In the genomic region with DNA sequence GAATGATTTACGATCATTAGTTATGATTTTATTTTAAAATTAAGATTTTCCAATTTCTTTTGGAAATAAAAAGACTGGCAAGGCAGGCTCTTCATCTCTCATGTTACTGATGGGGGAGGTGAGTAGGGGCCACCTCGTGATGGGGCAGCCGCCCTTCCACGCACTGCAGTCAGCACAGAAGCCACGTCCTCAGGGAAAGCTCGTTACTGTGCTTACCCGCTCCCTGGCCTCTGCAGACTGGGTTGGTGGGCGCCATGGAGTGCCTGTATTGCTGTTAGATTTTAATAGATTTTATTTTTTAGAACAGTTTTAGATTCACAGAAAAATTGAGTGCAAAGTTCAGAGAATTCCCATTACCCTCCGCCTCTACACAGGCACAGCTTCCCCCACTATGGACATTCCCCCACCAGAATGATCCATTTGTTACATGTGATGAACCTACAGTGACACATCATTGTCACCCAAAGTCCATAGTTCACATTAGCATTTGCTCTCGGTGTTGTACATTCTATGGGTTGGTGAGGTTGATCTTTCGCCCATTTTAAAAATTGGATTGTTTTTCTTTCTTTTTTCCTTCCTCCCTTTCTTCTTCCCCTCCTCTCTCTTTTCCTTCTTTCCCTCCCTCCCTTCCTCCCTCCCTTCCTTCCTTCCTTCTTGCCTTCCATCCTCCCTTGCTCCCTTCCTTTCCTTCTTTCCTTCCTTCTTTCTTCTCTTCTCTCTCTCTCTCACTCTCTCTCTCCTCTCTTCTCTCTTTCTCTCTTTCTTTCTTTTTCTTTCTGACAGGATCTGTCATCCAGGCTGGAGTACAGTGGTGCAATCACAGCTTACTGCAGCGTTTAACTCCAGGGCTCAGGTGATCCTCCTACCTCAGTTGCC, we compare ENCODE assay signal across 1 cellular context.
TF ChIP-seq lines count a peak whose summit lies in the region.

No MANE protein-coding gene starts in this region.

TF ChIP-seq in HepG2, 621 proteins besides CTCF, POLR2A, EP300 and RAD21 (continued from another document):
- TF ChIP-seq, protein P1, sequence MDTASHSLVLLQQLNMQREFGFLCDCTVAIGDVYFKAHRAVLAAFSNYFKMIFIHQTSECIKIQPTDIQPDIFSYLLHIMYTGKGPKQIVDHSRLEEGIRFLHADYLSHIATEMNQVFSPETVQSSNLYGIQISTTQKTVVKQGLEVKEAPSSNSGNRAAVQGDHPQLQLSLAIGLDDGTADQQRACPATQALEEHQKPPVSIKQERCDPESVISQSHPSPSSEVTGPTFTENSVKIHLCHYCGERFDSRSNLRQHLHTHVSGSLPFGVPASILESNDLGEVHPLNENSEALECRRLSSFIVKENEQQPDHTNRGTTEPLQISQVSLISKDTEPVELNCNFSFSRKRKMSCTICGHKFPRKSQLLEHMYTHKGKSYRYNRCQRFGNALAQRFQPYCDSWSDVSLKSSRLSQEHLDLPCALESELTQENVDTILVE (CRISPR knock-in tag; IDR thresholded peaks at IDR 0.05): no peak
- TF ChIP-seq ZNF788 (CRISPR knock-in tag; IDR thresholded peaks at IDR 0.05; ENCODE audit: borderline replicate concordance): no peak
- TF ChIP-seq, protein P2, sequence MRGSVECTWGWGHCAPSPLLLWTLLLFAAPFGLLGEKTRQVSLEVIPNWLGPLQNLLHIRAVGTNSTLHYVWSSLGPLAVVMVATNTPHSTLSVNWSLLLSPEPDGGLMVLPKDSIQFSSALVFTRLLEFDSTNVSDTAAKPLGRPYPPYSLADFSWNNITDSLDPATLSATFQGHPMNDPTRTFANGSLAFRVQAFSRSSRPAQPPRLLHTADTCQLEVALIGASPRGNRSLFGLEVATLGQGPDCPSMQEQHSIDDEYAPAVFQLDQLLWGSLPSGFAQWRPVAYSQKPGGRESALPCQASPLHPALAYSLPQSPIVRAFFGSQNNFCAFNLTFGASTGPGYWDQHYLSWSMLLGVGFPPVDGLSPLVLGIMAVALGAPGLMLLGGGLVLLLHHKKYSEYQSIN (CRISPR knock-in tag; IDR thresholded peaks at IDR 0.05; ENCODE audit: borderline replicate concordance): no peak
- no peak for TF ChIP-seq ZMAT3 (CRISPR knock-in tag; conservative IDR thresholded peaks at IDR 0.05)
- no peak for TF ChIP-seq ZNF12 (CRISPR knock-in tag; IDR thresholded peaks at IDR 0.05)
- TF ChIP-seq, protein P3, sequence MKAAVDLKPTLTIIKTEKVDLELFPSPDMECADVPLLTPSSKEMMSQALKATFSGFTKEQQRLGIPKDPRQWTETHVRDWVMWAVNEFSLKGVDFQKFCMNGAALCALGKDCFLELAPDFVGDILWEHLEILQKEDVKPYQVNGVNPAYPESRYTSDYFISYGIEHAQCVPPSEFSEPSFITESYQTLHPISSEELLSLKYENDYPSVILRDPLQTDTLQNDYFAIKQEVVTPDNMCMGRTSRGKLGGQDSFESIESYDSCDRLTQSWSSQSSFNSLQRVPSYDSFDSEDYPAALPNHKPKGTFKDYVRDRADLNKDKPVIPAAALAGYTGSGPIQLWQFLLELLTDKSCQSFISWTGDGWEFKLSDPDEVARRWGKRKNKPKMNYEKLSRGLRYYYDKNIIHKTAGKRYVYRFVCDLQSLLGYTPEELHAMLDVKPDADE (CRISPR knock-in tag; IDR thresholded peaks at IDR 0.05): no peak
- no peak for TF ChIP-seq MED13 (CRISPR knock-in tag; IDR thresholded peaks at IDR 0.05)
- TF ChIP-seq, protein P4, sequence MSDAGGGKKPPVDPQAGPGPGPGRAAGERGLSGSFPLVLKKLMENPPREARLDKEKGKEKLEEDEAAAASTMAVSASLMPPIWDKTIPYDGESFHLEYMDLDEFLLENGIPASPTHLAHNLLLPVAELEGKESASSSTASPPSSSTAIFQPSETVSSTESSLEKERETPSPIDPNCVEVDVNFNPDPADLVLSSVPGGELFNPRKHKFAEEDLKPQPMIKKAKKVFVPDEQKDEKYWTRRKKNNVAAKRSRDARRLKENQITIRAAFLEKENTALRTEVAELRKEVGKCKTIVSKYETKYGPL (CRISPR knock-in tag; IDR thresholded peaks at IDR 0.05): no peak
- TF ChIP-seq ATF1 (CRISPR knock-in tag; IDR thresholded peaks at IDR 0.05): no peak
- TF ChIP-seq, protein P5, sequence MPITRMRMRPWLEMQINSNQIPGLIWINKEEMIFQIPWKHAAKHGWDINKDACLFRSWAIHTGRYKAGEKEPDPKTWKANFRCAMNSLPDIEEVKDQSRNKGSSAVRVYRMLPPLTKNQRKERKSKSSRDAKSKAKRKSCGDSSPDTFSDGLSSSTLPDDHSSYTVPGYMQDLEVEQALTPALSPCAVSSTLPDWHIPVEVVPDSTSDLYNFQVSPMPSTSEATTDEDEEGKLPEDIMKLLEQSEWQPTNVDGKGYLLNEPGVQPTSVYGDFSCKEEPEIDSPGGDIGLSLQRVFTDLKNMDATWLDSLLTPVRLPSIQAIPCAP (CRISPR knock-in tag; IDR thresholded peaks at IDR 0.05; ENCODE audit: low read depth): no peak
- no peak for TF ChIP-seq ZNF143 (CRISPR knock-in tag; IDR thresholded peaks at IDR 0.05)
- TF ChIP-seq ZNF260 (CRISPR knock-in tag; IDR thresholded peaks at IDR 0.05; ENCODE audit: borderline replicate concordance, low read depth): no peak
- TF ChIP-seq SUZ12 (IDR thresholded peaks at IDR 0.05; ENCODE audit: low read depth, low read length): no peak
- no peak for TF ChIP-seq ZNF547 (CRISPR knock-in tag; IDR thresholded peaks at IDR 0.05)
- TF ChIP-seq DR1 (CRISPR knock-in tag; IDR thresholded peaks at IDR 0.05): no peak
- peak; percentile 68; the same call in 1 of the 2 replicates for TF ChIP-seq HNF4G (IDR thresholded peaks at IDR 0.05; ENCODE audit: borderline replicate concordance, low read depth, low read length)
- TF ChIP-seq HNF4G (CRISPR knock-in tag; IDR thresholded peaks at IDR 0.05; ENCODE audit: borderline replicate concordance, low read depth): peak; percentile 48; the same call in 1 of the 2 replicates
- TF ChIP-seq ZNF253 (CRISPR knock-in tag; IDR thresholded peaks at IDR 0.05; ENCODE audit: borderline replicate concordance): no peak
- no peak for TF ChIP-seq ZNF546 (CRISPR knock-in tag; conservative IDR thresholded peaks at IDR 0.05)
- TF ChIP-seq SOX13 (IDR thresholded peaks at IDR 0.05): no peak
- peak in 1 of 2 experiments; percentile 48; a peak in 1 of 4 replicates for TF ChIP-seq SOX13 (CRISPR knock-in tag; conservative IDR thresholded peaks at IDR 0.05 in 1 of 2, IDR thresholded peaks at IDR 0.05 in 1 of 2)
- no peak for TF ChIP-seq ZNF317 (CRISPR knock-in tag; IDR thresholded peaks at IDR 0.05)
- no peak for TF ChIP-seq ZNF556 (CRISPR knock-in tag; IDR thresholded peaks at IDR 0.05; ENCODE audit: borderline replicate concordance)
- TF ChIP-seq, protein P6, sequence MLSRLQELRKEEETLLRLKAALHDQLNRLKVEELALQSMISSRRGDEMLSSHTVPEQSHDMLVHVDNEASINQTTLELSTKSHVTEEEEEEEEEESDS (CRISPR knock-in tag; IDR thresholded peaks at IDR 0.05; ENCODE audit: borderline replicate concordance): no peak
- no peak for TF ChIP-seq BHLHE40 (IDR thresholded peaks at IDR 0.05; ENCODE audit: low read length)
- 0 out of 2 replicates have a peak, but pooled peaks have one; percentile 45 for TF ChIP-seq MEIS2 (CRISPR knock-in tag; IDR thresholded peaks at IDR 0.05)
- peak; percentile 37; the same call in 1 of the 2 replicates for TF ChIP-seq MED1 (CRISPR knock-in tag; IDR thresholded peaks at IDR 0.05)
- TF ChIP-seq ZNF205 (CRISPR knock-in tag; IDR thresholded peaks at IDR 0.05): no peak
TF ChIP-seq in HepG2: peak in this region for 35.
